Comparison of ENCODE assay signal across 39 cellular contexts in the genomic region with DNA sequence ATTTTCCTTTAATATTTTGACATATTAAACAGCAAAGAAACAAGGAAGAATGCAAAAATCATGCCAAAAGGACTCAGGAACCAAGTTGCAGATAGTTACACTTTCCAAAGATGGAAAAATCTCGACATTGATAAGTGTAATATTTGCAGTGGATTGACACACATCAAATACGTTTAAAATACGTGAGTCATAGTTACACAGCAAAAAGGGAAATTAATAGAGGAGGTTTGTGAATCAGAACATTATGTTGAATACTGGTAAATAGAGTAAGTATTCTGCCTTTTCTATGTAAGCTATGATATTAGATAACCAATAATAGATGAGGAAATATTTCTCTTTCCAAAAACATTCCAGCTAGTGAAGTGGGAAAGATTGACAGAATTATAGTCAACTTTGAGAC.
"Had no signal": no experiment of that assay in that cellular context is flagged by ENCODE, and none has a peak within 500 bp of the region (broad histone marks: within the 10 kb centered on the region; RNA-seq: fewer than 3 reads in every experiment).

No MANE protein-coding gene starts in this region.

- H3K9me3 ChIP-seq: ascending aorta, body of pancreas, breast epithelium had no signal

- H3K27me3 ChIP-seq: adrenal gland, ascending aorta, body of pancreas, brain microvascular endothelial cell, breast epithelium, cardiac muscle cell had no signal

- H3K27ac Mint-ChIP-seq: activated naive CD4-positive, alpha-beta T cell treated with anti-CD3 and anti-CD28 coated beads for 36 hours; activated naive CD4-positive, alpha-beta T cell treated with anti-CD3 and anti-CD28 coated beads, Interleukin-2, amount 10 ng/mL, durations not matched to agents 7 days and 5 days; activated naive CD4-positive, alpha-beta T cell treated with anti-CD3 and anti-CD28 coated beads, Interleukin-2, amount 50 U/mL, for 24 hours; activated naive CD4-positive, alpha-beta T cell treated with anti-CD3 and anti-CD28 coated beads, Interleukin-2, amount 50 U/mL, for 72 hours; activated naive CD8-positive, alpha-beta T cell; activated naive CD8-positive, alpha-beta T cell treated with anti-CD3 and anti-CD28 coated beads for 36 hours; activated naive CD8-positive, alpha-beta T cell treated with anti-CD3 and anti-CD28 coated beads, Interleukin-2, amount 10 ng/mL, durations not matched to agents 7 days and 5 days; activated naive CD8-positive, alpha-beta T cell treated with anti-CD3 and anti-CD28 coated beads, Interleukin-2, amount 50 U/mL, for 24 hours; activated T-cell treated with anti-CD3 and anti-CD28 coated beads, Interleukin-2, amount 50 U/mL, for 72 hours; activated T-helper 1 cell treated with anti-CD3 and anti-CD28 coated beads, Interleukin-12 subunit alpha, Interleukin-12 subunit beta, Interleukin-2, Interleukin-4 antibody, amounts not matched to agents 30 ng/mL and 10 ng/mL and 1 ng/mL, durations not matched to agents 14 hours and 24 hours and 36 hours; activated T-helper 17 cell treated with anti-CD3 and anti-CD28 coated beads, Interleukin-2, amount 50 U/mL, for 72 hours; activated T-helper 2 cell treated with anti-CD3 and anti-CD28 coated beads, Interferon-gamma antibody, Interleukin-2, Interleukin-4, amounts not matched to agents 10 μg/mL and 5 μg/mL and 100 μg/mL, durations not matched to agents 14 hours and 24 hours and 36 hours; brain had no signal

- H3K36me3 ChIP-seq: adrenal gland, ascending aorta, brain microvascular endothelial cell, breast epithelium, cardiac muscle cell had no signal

- ATAC-seq: activated naive CD4-positive, alpha-beta T cell treated with anti-CD3 and anti-CD28 coated beads, Interleukin-2, amount 50 U/mL, for 72 hours; activated naive CD8-positive, alpha-beta T cell treated with anti-CD3 and anti-CD28 coated beads, Interleukin-2, amount 50 U/mL, for 24 hours; activated T-cell treated with anti-CD3 and anti-CD28 coated beads, Interleukin-2, amount 50 U/mL, for 4 hours; activated T-cell treated with anti-CD3 and anti-CD28 coated beads, Interleukin-2, amount 50 U/mL, for 72 hours; activated T-helper 17 cell treated with anti-CD3 and anti-CD28 coated beads, Interleukin-2, amount 50 U/mL, for 72 hours; body of pancreas had no signal

- H3K9me3 Mint-ChIP-seq: brain had no signal

- H3K27me3 Mint-ChIP-seq: activated naive CD4-positive, alpha-beta T cell treated with anti-CD3 and anti-CD28 coated beads, Interleukin-2, amount 10 ng/mL, durations not matched to agents 7 days and 5 days; activated naive CD4-positive, alpha-beta T cell treated with anti-CD3 and anti-CD28 coated beads, Interleukin-2, amount 50 U/mL, for 24 hours; activated naive CD8-positive, alpha-beta T cell; activated naive CD8-positive, alpha-beta T cell treated with anti-CD3 and anti-CD28 coated beads for 36 hours; activated naive CD8-positive, alpha-beta T cell treated with anti-CD3 and anti-CD28 coated beads, Interleukin-2, amount 10 ng/mL, durations not matched to agents 7 days and 5 days; activated naive CD8-positive, alpha-beta T cell treated with anti-CD3 and anti-CD28 coated beads, Interleukin-2, amount 50 U/mL, for 24 hours; activated T-helper 17 cell treated with anti-CD3 and anti-CD28 coated beads, Interleukin-2, amount 50 U/mL, for 72 hours; brain; central memory CD8-positive, alpha-beta T cell had no signal

- H3K27ac ChIP-seq: adrenal gland, ascending aorta, body of pancreas, brain microvascular endothelial cell, breast epithelium, cardiac muscle cell had no signal

- H3K4me3 Mint-ChIP-seq: activated naive CD4-positive, alpha-beta T cell treated with anti-CD3 and anti-CD28 coated beads for 36 hours; activated naive CD4-positive, alpha-beta T cell treated with anti-CD3 and anti-CD28 coated beads, Interleukin-2, amount 10 ng/mL, durations not matched to agents 7 days and 5 days; activated naive CD4-positive, alpha-beta T cell treated with anti-CD3 and anti-CD28 coated beads, Interleukin-2, amount 50 U/mL, for 24 hours; activated naive CD8-positive, alpha-beta T cell; activated naive CD8-positive, alpha-beta T cell treated with anti-CD3 and anti-CD28 coated beads for 36 hours; activated naive CD8-positive, alpha-beta T cell treated with anti-CD3 and anti-CD28 coated beads, Interleukin-2, amount 10 ng/mL, durations not matched to agents 7 days and 5 days; activated naive CD8-positive, alpha-beta T cell treated with anti-CD3 and anti-CD28 coated beads, Interleukin-2, amount 50 U/mL, for 24 hours; activated T-cell treated with anti-CD3 and anti-CD28 coated beads, Interleukin-2, amount 50 U/mL, for 4 hours; activated T-cell treated with anti-CD3 and anti-CD28 coated beads, Interleukin-2, amount 50 U/mL, for 72 hours; activated T-helper 1 cell treated with anti-CD3 and anti-CD28 coated beads, Interleukin-12 subunit alpha, Interleukin-12 subunit beta, Interleukin-2, Interleukin-4 antibody, amounts not matched to agents 30 ng/mL and 10 ng/mL and 1 ng/mL, durations not matched to agents 14 hours and 24 hours and 36 hours; activated T-helper 17 cell treated with anti-CD3 and anti-CD28 coated beads, Interleukin-2, amount 50 U/mL, for 72 hours; brain; central memory CD8-positive, alpha-beta T cell had no signal

- H3K36me3 Mint-ChIP-seq: activated naive CD4-positive, alpha-beta T cell treated with anti-CD3 and anti-CD28 coated beads, Interleukin-2, amount 10 ng/mL, durations not matched to agents 7 days and 5 days; activated naive CD4-positive, alpha-beta T cell treated with anti-CD3 and anti-CD28 coated beads, Interleukin-2, amount 50 U/mL, for 24 hours; activated naive CD8-positive, alpha-beta T cell; activated naive CD8-positive, alpha-beta T cell treated with anti-CD3 and anti-CD28 coated beads for 36 hours; activated naive CD8-positive, alpha-beta T cell treated with anti-CD3 and anti-CD28 coated beads, Interleukin-2, amount 10 ng/mL, durations not matched to agents 7 days and 5 days; brain had no signal

- FAIRE-seq: astrocyte, bronchial epithelial cell, colon had no signal

- H3K4me3 ChIP-seq: adrenal gland, ascending aorta, body of pancreas, breast epithelium, cardiac muscle cell had no signal

- H3K4me1 Mint-ChIP-seq: activated naive CD4-positive, alpha-beta T cell treated with anti-CD3 and anti-CD28 coated beads, Interleukin-2, amount 10 ng/mL, durations not matched to agents 7 days and 5 days; activated naive CD4-positive, alpha-beta T cell treated with anti-CD3 and anti-CD28 coated beads, Interleukin-2, amount 50 U/mL, for 24 hours; activated naive CD8-positive, alpha-beta T cell treated with anti-CD3 and anti-CD28 coated beads for 36 hours; activated naive CD8-positive, alpha-beta T cell treated with anti-CD3 and anti-CD28 coated beads, Interleukin-2, amount 10 ng/mL, durations not matched to agents 7 days and 5 days; activated naive CD8-positive, alpha-beta T cell treated with anti-CD3 and anti-CD28 coated beads, Interleukin-2, amount 50 U/mL, for 24 hours; activated T-helper 17 cell treated with anti-CD3 and anti-CD28 coated beads, Interleukin-2, amount 50 U/mL, for 72 hours; brain; central memory CD8-positive, alpha-beta T cell had no signal

- DNase-seq: activated effector memory CD4-positive, alpha-beta T cell treated with anti-CD3 and anti-CD28 coated beads, Interleukin-2, amount 50 U/mL, for 16 hours; activated effector memory CD4-positive, alpha-beta T cell treated with Interleukin-2 at 50 U/mL for 16 hours; activated gamma-delta T cell; activated gamma-delta T cell treated with Interleukin-2 at 50 U/mL for 16 hours; activated naive CD4-positive, alpha-beta T cell; activated naive CD4-positive, alpha-beta T cell treated with anti-CD3 and anti-CD28 coated beads for 36 hours; activated naive CD4-positive, alpha-beta T cell treated with anti-CD3 and anti-CD28 coated beads, Interleukin-2, amount 10 ng/mL, durations not matched to agents 7 days and 5 days; activated naive CD4-positive, alpha-beta T cell treated with anti-CD3 and anti-CD28 coated beads, Interleukin-2, amount 50 U/mL, for 16 hours; activated naive CD4-positive, alpha-beta T cell treated with Interleukin-2 at 50 U/mL for 16 hours; activated naive CD8-positive, alpha-beta T cell treated with anti-CD3 and anti-CD28 coated beads for 36 hours; activated naive CD8-positive, alpha-beta T cell treated with anti-CD3 and anti-CD28 coated beads, Interleukin-2, amount 10 ng/mL, durations not matched to agents 7 days and 5 days; activated naive CD8-positive, alpha-beta T cell treated with anti-CD3 and anti-CD28 coated beads, Interleukin-2, amount 50 U/mL, for 24 hours; activated T-cell treated with anti-CD3 and anti-CD28 coated beads, Interleukin-2, amount 50 U/mL, for 4 hours; activated T-cell treated with anti-CD3 and anti-CD28 coated beads, Interleukin-2, amount 50 U/mL, for 48 hours; activated T-cell treated with anti-CD3 and anti-CD28 coated beads, Interleukin-2, amount 50 U/mL, for 72 hours; adrenal gland; amniotic stem cell; amygdala; anterior cingulate cortex; aorta; body of pancreas; brain microvascular endothelial cell; caudate nucleus; central memory CD4-positive, alpha-beta T cell; cerebellar nuclear complex had no signal

- H3K4me1 ChIP-seq: adrenal gland, ascending aorta, body of pancreas, breast epithelium had no signal
